1 cellular context compared by ENCODE assay signal in genomic region chr19:42229263-42229854, GRCh38.
TF ChIP-seq lines count a peak whose summit lies in the region.

No MANE protein-coding gene starts in this region.

TF ChIP-seq in SK-N-SH, 30 proteins besides CTCF, POLR2A, EP300 and RAD21 (continued from another document):
- TF ChIP-seq, protein P1, sequence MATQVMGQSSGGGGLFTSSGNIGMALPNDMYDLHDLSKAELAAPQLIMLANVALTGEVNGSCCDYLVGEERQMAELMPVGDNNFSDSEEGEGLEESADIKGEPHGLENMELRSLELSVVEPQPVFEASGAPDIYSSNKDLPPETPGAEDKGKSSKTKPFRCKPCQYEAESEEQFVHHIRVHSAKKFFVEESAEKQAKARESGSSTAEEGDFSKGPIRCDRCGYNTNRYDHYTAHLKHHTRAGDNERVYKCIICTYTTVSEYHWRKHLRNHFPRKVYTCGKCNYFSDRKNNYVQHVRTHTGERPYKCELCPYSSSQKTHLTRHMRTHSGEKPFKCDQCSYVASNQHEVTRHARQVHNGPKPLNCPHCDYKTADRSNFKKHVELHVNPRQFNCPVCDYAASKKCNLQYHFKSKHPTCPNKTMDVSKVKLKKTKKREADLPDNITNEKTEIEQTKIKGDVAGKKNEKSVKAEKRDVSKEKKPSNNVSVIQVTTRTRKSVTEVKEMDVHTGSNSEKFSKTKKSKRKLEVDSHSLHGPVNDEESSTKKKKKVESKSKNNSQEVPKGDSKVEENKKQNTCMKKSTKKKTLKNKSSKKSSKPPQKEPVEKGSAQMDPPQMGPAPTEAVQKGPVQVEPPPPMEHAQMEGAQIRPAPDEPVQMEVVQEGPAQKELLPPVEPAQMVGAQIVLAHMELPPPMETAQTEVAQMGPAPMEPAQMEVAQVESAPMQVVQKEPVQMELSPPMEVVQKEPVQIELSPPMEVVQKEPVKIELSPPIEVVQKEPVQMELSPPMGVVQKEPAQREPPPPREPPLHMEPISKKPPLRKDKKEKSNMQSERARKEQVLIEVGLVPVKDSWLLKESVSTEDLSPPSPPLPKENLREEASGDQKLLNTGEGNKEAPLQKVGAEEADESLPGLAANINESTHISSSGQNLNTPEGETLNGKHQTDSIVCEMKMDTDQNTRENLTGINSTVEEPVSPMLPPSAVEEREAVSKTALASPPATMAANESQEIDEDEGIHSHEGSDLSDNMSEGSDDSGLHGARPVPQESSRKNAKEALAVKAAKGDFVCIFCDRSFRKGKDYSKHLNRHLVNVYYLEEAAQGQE (IDR thresholded peaks at IDR 0.05; ENCODE audit: low read depth, low read length) = no peak
TF ChIP-seq in SK-N-SH: peak in this region for 0.
